10 cellular contexts compared by ENCODE assay signal in genomic region chr19:55008189-55008588, GRCh38. TPM values are rescaled to one million over a fixed set of nuclear protein-coding genes. Genes with fewer than 3 reads are reported as not detected.
DNase-seq lines count a peak whose midpoint lies in the region; ATAC-seq and TF ChIP-seq lines count a peak whose summit lies in the region.
"Not testable (repeated sequence)": the region's sequence is repeated elsewhere in the genome, so short reads cannot be mapped to it uniquely, and the experiment has no call there.
"Had no signal": no experiment of that assay in that cellular context is flagged by ENCODE, and none has a peak within 500 bp of the region (broad histone marks: within the 10 kb centered on the region; RNA-seq: fewer than 3 reads in every experiment).

No MANE protein-coding gene starts in this region.

- not testable (repeated sequence) for H3K27ac ChIP-seq in HUES6 (ENCODE audit: low read depth, low read length)

- H3K4me3 Mint-ChIP-seq in CD14-positive monocyte: peak overlapping the region; percentile 18 to 71
- H3K4me3 Mint-ChIP-seq in activated CD4-positive, alpha-beta T cell treated with anti-CD3 and anti-CD28 coated beads, Interleukin-2, amount 10 ng/mL, durations not matched to agents 24 days and 14 days: peak overlapping the region; percentile 50
- peak overlapping the region; percentile 81 for H3K4me3 Mint-ChIP-seq in activated naive CD8-positive, alpha-beta T cell treated with anti-CD3 and anti-CD28 coated beads, Interleukin-2, amount 10 ng/mL, durations not matched to agents 7 days and 5 days
- peak overlapping the region; percentile 42 for H3K4me3 Mint-ChIP-seq in endothelial cell (ENCODE audit: unreplicated experiment)
- H3K4me3 Mint-ChIP-seq in immature natural killer cell: peak overlapping the region in 3 of 5 donors; percentile 67 to 76 (median 68)
- H3K4me3 Mint-ChIP-seq in osteocyte (ENCODE audit: unreplicated experiment): peak overlapping the region; percentile 18

- peak overlapping the region; percentile 74 for H3K4me3 ChIP-seq in HUES6 (ENCODE audit: low read depth, low read length)

- not testable (repeated sequence) for H3K9ac ChIP-seq in HUES6 (ENCODE audit: low read length)

- H3K36me3 ChIP-seq in HUES6 (ENCODE audit: control insufficient read depth, insufficient read depth, low read length): peaks cover 13% of the 10 kb centered on the region

- not testable (repeated sequence) for TF ChIP-seq CTCF in CD14-positive monocyte (IDR thresholded peaks at IDR 0.05); endothelial cell (IDR thresholded peaks at IDR 0.05; ENCODE audit: unreplicated experiment); osteocyte (IDR thresholded peaks at IDR 0.05)

- POLR2A ChIA-PET in activated naive CD8-positive, alpha-beta T cell treated with anti-CD3 and anti-CD28 coated beads, Interleukin-2, amount 10 ng/mL, durations not matched to agents 7 days and 5 days (lab: Charles Lee): not testable (repeated sequence)

- not testable (repeated sequence) for H3K9me3 ChIP-seq in HUES6 (ENCODE audit: control insufficient read depth, insufficient read depth, low read depth, low read length)

- intact Hi-C loops in CD14-positive monocyte (cut with micrococcal nuclease); activated CD4-positive, alpha-beta T cell treated with anti-CD3 and anti-CD28 coated beads, Interleukin-2, amount 10 ng/mL, durations not matched to agents 24 days and 14 days (cut with micrococcal nuclease): not testable (repeated sequence)

- peaks cover 7 to 18% of the 10 kb centered on the region in 2 donors for H3K36me3 Mint-ChIP-seq in CD14-positive monocyte
- peaks cover 37% of the 10 kb centered on the region for H3K36me3 Mint-ChIP-seq in activated CD4-positive, alpha-beta T cell treated with anti-CD3 and anti-CD28 coated beads, Interleukin-2, amount 10 ng/mL, durations not matched to agents 24 days and 14 days (ENCODE audit: low read depth)
- peaks cover 64% of the 10 kb centered on the region for H3K36me3 Mint-ChIP-seq in activated naive CD8-positive, alpha-beta T cell treated with anti-CD3 and anti-CD28 coated beads, Interleukin-2, amount 10 ng/mL, durations not matched to agents 7 days and 5 days
- peaks cover 18% of the 10 kb centered on the region for H3K36me3 Mint-ChIP-seq in endothelial cell (ENCODE audit: low read depth, unreplicated experiment)
- peaks cover 13 to 36% (median 29%) of the 10 kb centered on the region in 3 donors for H3K36me3 Mint-ChIP-seq in immature natural killer cell
- not testable (repeated sequence) for H3K36me3 Mint-ChIP-seq in osteocyte (ENCODE audit: unreplicated experiment)

- not testable (repeated sequence) for DNase-seq in CD14-positive monocyte (ENCODE audit: low spot score); activated CD4-positive, alpha-beta T cell treated with anti-CD3 and anti-CD28 coated beads, Interleukin-2, amount 10 ng/mL, durations not matched to agents 24 days and 14 days; activated naive CD8-positive, alpha-beta T cell treated with anti-CD3 and anti-CD28 coated beads, Interleukin-2, amount 10 ng/mL, durations not matched to agents 7 days and 5 days; endothelial cell (ENCODE audit: low spot score); immature natural killer cell; osteocyte (ENCODE audit: extremely low spot score, unreplicated experiment)

- H3K9me3 Mint-ChIP-seq in CD14-positive monocyte: peaks cover 20 to 44% (median 27%) of the 10 kb centered on the region in 7 donors
- peaks cover 37% of the 10 kb centered on the region for H3K9me3 Mint-ChIP-seq in activated CD4-positive, alpha-beta T cell treated with anti-CD3 and anti-CD28 coated beads, Interleukin-2, amount 10 ng/mL, durations not matched to agents 24 days and 14 days
- H3K9me3 Mint-ChIP-seq in activated naive CD8-positive, alpha-beta T cell treated with anti-CD3 and anti-CD28 coated beads, Interleukin-2, amount 10 ng/mL, durations not matched to agents 7 days and 5 days: peaks cover 23% of the 10 kb centered on the region
- peaks cover 15% of the 10 kb centered on the region for H3K9me3 Mint-ChIP-seq in endothelial cell (ENCODE audit: unreplicated experiment)
- H3K9me3 Mint-ChIP-seq in immature natural killer cell: not testable (repeated sequence)
- H3K9me3 Mint-ChIP-seq in osteocyte (ENCODE audit: unreplicated experiment): peaks cover 30% of the 10 kb centered on the region

- not testable (repeated sequence) for ATAC-seq in activated naive CD8-positive, alpha-beta T cell treated with anti-CD3 and anti-CD28 coated beads, Interleukin-2, amount 10 ng/mL, durations not matched to agents 7 days and 5 days (ENCODE audit: low read depth)

- peaks cover 10% of the 10 kb centered on the region; the same call in 1 of the 2 replicates for H3K4me1 ChIP-seq in HUES6 (ENCODE audit: control insufficient read depth, insufficient read depth, low read length)

- peaks cover 18 to 22% (median 20%) of the 10 kb centered on the region in 3 donors for H3K27me3 Mint-ChIP-seq in CD14-positive monocyte (ENCODE audit: low read depth in 3 of 3)
- H3K27me3 Mint-ChIP-seq in activated CD4-positive, alpha-beta T cell treated with anti-CD3 and anti-CD28 coated beads, Interleukin-2, amount 10 ng/mL, durations not matched to agents 24 days and 14 days; activated naive CD8-positive, alpha-beta T cell treated with anti-CD3 and anti-CD28 coated beads, Interleukin-2, amount 10 ng/mL, durations not matched to agents 7 days and 5 days; endothelial cell (ENCODE audit: unreplicated experiment); osteocyte (ENCODE audit: unreplicated experiment): not testable (repeated sequence)
- peaks cover 5 to 13% (median 8%) of the 10 kb centered on the region in 3 donors for H3K27me3 Mint-ChIP-seq in immature natural killer cell (ENCODE audit: low read depth in 3 of 3)

- H3K27me3 ChIP-seq in HUES6 (ENCODE audit: control insufficient read depth, insufficient read depth, low read length): not testable (repeated sequence)

- H3K4me1 Mint-ChIP-seq in CD14-positive monocyte (peaks cover 30% of the 10 kb centered on the region), endothelial cell (ENCODE audit: unreplicated experiment) (peaks cover 20% of the 10 kb centered on the region), immature natural killer cell (peaks cover 58 to 64% of the 10 kb centered on the region in 2 donors), osteocyte (ENCODE audit: unreplicated experiment) (peaks cover 13% of the 10 kb centered on the region)
- H3K4me1 Mint-ChIP-seq in activated CD4-positive, alpha-beta T cell treated with anti-CD3 and anti-CD28 coated beads, Interleukin-2, amount 10 ng/mL, durations not matched to agents 24 days and 14 days: peaks cover 26% of the 10 kb centered on the region
- H3K4me1 Mint-ChIP-seq in activated naive CD8-positive, alpha-beta T cell treated with anti-CD3 and anti-CD28 coated beads, Interleukin-2, amount 10 ng/mL, durations not matched to agents 7 days and 5 days: peaks cover 31% of the 10 kb centered on the region

- peak overlapping the region in 6 of 7 donors; percentile 53 to 83 (median 74) for H3K27ac Mint-ChIP-seq in CD14-positive monocyte
- H3K27ac Mint-ChIP-seq in activated CD4-positive, alpha-beta T cell treated with anti-CD3 and anti-CD28 coated beads, Interleukin-2, amount 10 ng/mL, durations not matched to agents 24 days and 14 days; activated naive CD8-positive, alpha-beta T cell treated with anti-CD3 and anti-CD28 coated beads, Interleukin-2, amount 10 ng/mL, durations not matched to agents 7 days and 5 days; osteocyte (ENCODE audit: unreplicated experiment): not testable (repeated sequence)
- peak overlapping the region; percentile 31 for H3K27ac Mint-ChIP-seq in endothelial cell (ENCODE audit: unreplicated experiment)
- peak overlapping the region in 5 of 6 donors; percentile 26 to 92 (median 85) for H3K27ac Mint-ChIP-seq in immature natural killer cell

RNA-seq across cellular contexts. Expression of gene GP6, which starts 29.9 kb away (rescaled TPM):
- polyA plus RNA-seq in CD14-positive monocyte (1 to 10 TPM in 1 of 2 donors, under 1 TPM in 1; 0.14 to 1.1 TPM), immature natural killer cell (under 1 TPM in 2 of 3 donors, not detected in 1; 0.64 to 0.78 TPM)
- total RNA-seq in activated CD4-positive, alpha-beta T cell treated with anti-CD3 and anti-CD28 coated beads, Interleukin-2, amount 10 ng/mL, durations not matched to agents 24 days and 14 days: 0.17 and 0.42 TPM in 2 replicates
- under 1 TPM in 1 of 2 experiments, not detected in 1; 0.25 TPM for total RNA-seq in activated naive CD8-positive, alpha-beta T cell treated with anti-CD3 and anti-CD28 coated beads, Interleukin-2, amount 10 ng/mL, durations not matched to agents 7 days and 5 days
- total RNA-seq in endothelial cell (ENCODE audit: unreplicated experiment) (1.2 TPM), osteocyte (0.32 TPM in 1 of 2 replicates, not detected in the other)
- total RNA-seq: G401, LHCN-M2 had no signal
- polyA plus RNA-seq: CD4-positive, CD25-positive, alpha-beta regulatory T cell had no signal

RNA-seq across cellular contexts. Expression of gene NLRP2, which starts 42.0 kb away (rescaled TPM):
- polyA plus RNA-seq in CD14-positive monocyte: under 1 TPM; 0.24 to 0.61 TPM
- 14.2 and 17.9 TPM in 2 replicates for total RNA-seq in activated CD4-positive, alpha-beta T cell treated with anti-CD3 and anti-CD28 coated beads, Interleukin-2, amount 10 ng/mL, durations not matched to agents 24 days and 14 days
- total RNA-seq in activated naive CD8-positive, alpha-beta T cell treated with anti-CD3 and anti-CD28 coated beads, Interleukin-2, amount 10 ng/mL, durations not matched to agents 7 days and 5 days: 10 to 100 TPM; 39.3 to 47.7 TPM
- total RNA-seq in endothelial cell (ENCODE audit: unreplicated experiment): 0.31 TPM
- 10 to 100 TPM in 1 of 3 donors, 1 to 10 TPM in 2; 1.9 to 18.7 (median 4.4) TPM for polyA plus RNA-seq in immature natural killer cell
- total RNA-seq in osteocyte: 13.6 and 16.9 TPM in 2 replicates
- total RNA-seq: G401, LHCN-M2 had no signal

RNA-seq across cellular contexts. Expression of gene RDH13, which starts 54.8 kb away (rescaled TPM):
- 1 to 10 TPM; 1.6 to 2.3 TPM for polyA plus RNA-seq in CD14-positive monocyte
- total RNA-seq in activated CD4-positive, alpha-beta T cell treated with anti-CD3 and anti-CD28 coated beads, Interleukin-2, amount 10 ng/mL, durations not matched to agents 24 days and 14 days: 21.7 and 23.2 TPM in 2 replicates
- 10 to 100 TPM; 25.9 to 28.6 TPM for total RNA-seq in activated naive CD8-positive, alpha-beta T cell treated with anti-CD3 and anti-CD28 coated beads, Interleukin-2, amount 10 ng/mL, durations not matched to agents 7 days and 5 days
- 13.5 TPM for total RNA-seq in endothelial cell (ENCODE audit: unreplicated experiment)
- 10 to 100 TPM in 1 of 3 donors, 1 to 10 TPM in 2; 4.2 to 17.0 (median 4.5) TPM for polyA plus RNA-seq in immature natural killer cell
- total RNA-seq in osteocyte: 13.0 and 15.1 TPM in 2 replicates

Comparison
In these comparisons a context has a peak if more than half of its experiments do, and no peak if none do; other contexts are left out.
1. H3K4me3 Mint-ChIP-seq: peak in every context shown above with its lines; median percentile 81 in activated naive CD8-positive, alpha-beta T cell treated with anti-CD3 and anti-CD28 coated beads, Interleukin-2, amount 10 ng/mL, durations not matched to agents 7 days and 5 days; 68 in immature natural killer cell; 50 in activated CD4-positive, alpha-beta T cell treated with anti-CD3 and anti-CD28 coated beads, Interleukin-2, amount 10 ng/mL, durations not matched to agents 24 days and 14 days; 44 in CD14-positive monocyte; 42 in endothelial cell; 18 in osteocyte.
2. RNA of gene NLRP2, which starts 42.0 kb away (total RNA-seq): 39.3 to 47.7 TPM in activated naive CD8-positive, alpha-beta T cell treated with anti-CD3 and anti-CD28 coated beads, Interleukin-2, amount 10 ng/mL, durations not matched to agents 7 days and 5 days, 13.6 to 16.9 TPM in osteocyte and 14.2 to 17.9 TPM in activated CD4-positive, alpha-beta T cell treated with anti-CD3 and anti-CD28 coated beads, Interleukin-2, amount 10 ng/mL, durations not matched to agents 24 days and 14 days; 0.31 TPM in endothelial cell (single experiment); every median in the first group is over 10 times any median in the second.